In genomic region chr14:51738754-51739153, GRCh38 we compare ENCODE assay signal across 11 cellular contexts.
DNase-seq lines count a peak whose midpoint lies in the region; ATAC-seq and TF ChIP-seq lines count a peak whose summit lies in the region.
"Had no signal": no experiment of that assay in that cellular context is flagged by ENCODE, and none has a peak within 500 bp of the region (broad histone marks: within the 10 kb centered on the region; RNA-seq: fewer than 3 reads in every experiment).

No MANE protein-coding gene starts in this region.

- H3F3A ChIP-seq in PC-9 (ENCODE audit: insufficient read depth, low read depth), result no peaks in the 10 kb centered on the region

- H4K20me1 ChIP-seq in PC-9 (ENCODE audit: insufficient read depth), result no peaks in the 10 kb centered on the region

- H3K4me1 Mint-ChIP-seq in WTC11, result peaks cover 5% of the 10 kb centered on the region
- H3K4me1 Mint-ChIP-seq: activated B cell treated with CpG ODN at 0.5 μM for 24 hours had no signal

- intact Hi-C loops in PC-9 (cut with micrococcal nuclease; ENCODE audit: unreplicated experiment), result no loop called here
- intact Hi-C loops in esophagus muscularis mucosa (cut with DNase I), result no loop called here

- H3K4me1 ChIP-seq in PC-9 (replicated peaks; ENCODE audit: insufficient read depth) (no peaks in the 10 kb centered on the region), esophagus muscularis mucosa (no peaks in the 10 kb centered on the region)

- no peaks in the 10 kb centered on the region for H3K9me2 ChIP-seq in PC-9 (ENCODE audit: insufficient read depth)

- no peaks in the 10 kb centered on the region for H3K79me2 ChIP-seq in PC-9 (ENCODE audit: low read depth)

- H3K9me3 Mint-ChIP-seq in WTC11, result no peaks in the 10 kb centered on the region
- H3K9me3 Mint-ChIP-seq: activated B cell treated with CpG ODN at 0.5 μM for 24 hours; natural killer cell treated with Interleukin-12 subunit alpha and Interleukin-12 subunit beta and Interleukin-15 and Interleukin-18, amount 100 ng/mL, for 72 hours had no signal

- H3K4me2 ChIP-seq in PC-9, result no peak overlapping the region

- H3K27me3 Mint-ChIP-seq in WTC11 (ENCODE audit: low read depth), result no peaks in the 10 kb centered on the region

- H3K27me3 ChIP-seq in PC-9 (ENCODE audit: insufficient read depth, low read depth) (no peaks in the 10 kb centered on the region), esophagus muscularis mucosa (no peaks in the 10 kb centered on the region)

- TF ChIP-seq CTCF in WTC11 (IDR thresholded peaks at IDR 0.05) (no peak), PC-9 (conservative IDR thresholded peaks at IDR 0.05) (no peak), esophagus muscularis mucosa (IDR thresholded peaks at IDR 0.05) (no peak)

- CTCF ChIA-PET in WTC11 (lab: Charles Lee), result interaction anchor here (1.6 kb wide), 1 partner anchor 154 kb away, joined by 4 read pairs; no protein-coding TSS in a partner anchor
- CTCF ChIA-PET in PC-9 (lab: Charles Lee), result no interaction called here

- H3K9me3 ChIP-seq in PC-9 (ENCODE audit: insufficient read depth, low read depth), result no peaks in the 10 kb centered on the region
- no peaks in the 10 kb centered on the region for H3K9me3 ChIP-seq in esophagus muscularis mucosa

- no peak overlapping the region for H3K4me3 ChIP-seq in PC-9
- no peak overlapping the region for H3K4me3 ChIP-seq in esophagus muscularis mucosa

- no peak for TF ChIP-seq POLR2A in esophagus muscularis mucosa (IDR thresholded peaks at IDR 0.05; ENCODE audit: low read depth)

- H3K27ac ChIP-seq in PC-9 (no peak overlapping the region), esophagus muscularis mucosa (replicated peaks in 1 of 4) (no peak overlapping the region)

- DNase-seq in DMS 273 treated with DMSO at 0.1 percent for 48 hours (lab: John Stamatoyannopoulos, UW) (peak; percentile 96), WTC11 (ENCODE audit: low spot score) (peak; percentile 59), PC-9 (no peak), esophagus muscularis mucosa (ENCODE audit: extremely low spot score) (no peak), NCI-H187 (lab: John Stamatoyannopoulos, UW) (no peak)
- DNase-seq: activated B cell treated with CpG ODN at 0.5 μM for 24 hours, foreskin fibroblast had no signal

- no TSS peak for BruUV-seq in PC-9 (replicated peaks; lab: Mats Ljungman, UMichigan)

- POLR2A ChIA-PET in WTC11 (lab: Charles Lee) (no interaction called here), PC-9 (lab: Charles Lee; ENCODE audit: unreplicated experiment) (no interaction called here)

- 93% methylated on average over 5 of the region's 8 CpGs for WGBS in esophagus muscularis mucosa

- H3K36me3 ChIP-seq in PC-9 (ENCODE audit: low read depth) (no peaks in the 10 kb centered on the region), esophagus muscularis mucosa (no peaks in the 10 kb centered on the region)

- H3K4me3 Mint-ChIP-seq in WTC11, result no peak overlapping the region
- H3K4me3 Mint-ChIP-seq: activated B cell treated with CpG ODN at 0.5 μM for 24 hours; natural killer cell treated with Interleukin-12 subunit alpha and Interleukin-12 subunit beta and Interleukin-15 and Interleukin-18, amount 100 ng/mL, for 72 hours had no signal

- peak; percentile 81 for ATAC-seq in GM19397 (IDR thresholded peaks at IDR 0.05; ENCODE audit: unreplicated experiment)
- peak; percentile 79 for ATAC-seq in HG03159 (IDR thresholded peaks at IDR 0.05; ENCODE audit: unreplicated experiment)
- ATAC-seq in WTC11, result peak; percentile 100
- no peak for ATAC-seq in HG03039 (IDR thresholded peaks at IDR 0.05; ENCODE audit: unreplicated experiment)

- TF ChIP-seq EP300 in esophagus muscularis mucosa (IDR thresholded peaks at IDR 0.05), result no peak

- no peak overlapping the region for H2AFZ ChIP-seq in PC-9

- H3K36me3 Mint-ChIP-seq in WTC11, result no peaks in the 10 kb centered on the region
- H3K36me3 Mint-ChIP-seq: natural killer cell treated with Interleukin-12 subunit alpha and Interleukin-12 subunit beta and Interleukin-15 and Interleukin-18, amount 100 ng/mL, for 72 hours had no signal

- H3K27ac Mint-ChIP-seq in WTC11, result no peak overlapping the region
- H3K27ac Mint-ChIP-seq: activated B cell treated with CpG ODN at 0.5 μM for 24 hours; natural killer cell treated with Interleukin-12 subunit alpha and Interleukin-12 subunit beta and Interleukin-15 and Interleukin-18, amount 100 ng/mL, for 72 hours had no signal

TF ChIP-seq in WTC11, 78 proteins besides CTCF, POLR2A, EP300 and RAD21:
- TF ChIP-seq, protein P1, sequence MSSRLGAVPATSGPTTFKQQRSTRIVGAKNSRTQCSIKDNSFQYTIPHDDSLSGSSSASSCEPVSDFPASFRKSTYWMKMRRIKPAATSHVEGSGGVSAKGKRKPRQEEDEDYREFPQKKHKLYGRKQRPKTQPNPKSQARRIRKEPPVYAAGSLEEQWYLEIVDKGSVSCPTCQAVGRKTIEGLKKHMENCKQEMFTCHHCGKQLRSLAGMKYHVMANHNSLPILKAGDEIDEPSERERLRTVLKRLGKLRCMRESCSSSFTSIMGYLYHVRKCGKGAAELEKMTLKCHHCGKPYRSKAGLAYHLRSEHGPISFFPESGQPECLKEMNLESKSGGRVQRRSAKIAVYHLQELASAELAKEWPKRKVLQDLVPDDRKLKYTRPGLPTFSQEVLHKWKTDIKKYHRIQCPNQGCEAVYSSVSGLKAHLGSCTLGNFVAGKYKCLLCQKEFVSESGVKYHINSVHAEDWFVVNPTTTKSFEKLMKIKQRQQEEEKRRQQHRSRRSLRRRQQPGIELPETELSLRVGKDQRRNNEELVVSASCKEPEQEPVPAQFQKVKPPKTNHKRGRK (CRISPR knock-in tag; IDR thresholded peaks at IDR 0.05; ENCODE audit: borderline replicate concordance), result no peak
- TF ChIP-seq FOXJ3 (CRISPR knock-in tag; IDR thresholded peaks at IDR 0.05; ENCODE audit: borderline replicate concordance) (no peak), ZNF263 (CRISPR knock-in tag; IDR thresholded peaks at IDR 0.05; ENCODE audit: low read depth) (no peak), TEAD4 (CRISPR knock-in tag; IDR thresholded peaks at IDR 0.05) (no peak), FOXP1 (CRISPR knock-in tag; IDR thresholded peaks at IDR 0.05; ENCODE audit: borderline replicate concordance) (no peak), ATF1 (CRISPR knock-in tag; IDR thresholded peaks at IDR 0.05) (no peak), SMAD3 (CRISPR knock-in tag; IDR thresholded peaks at IDR 0.05; ENCODE audit: borderline replicate concordance) (no peak)
- TF ChIP-seq, protein P2, sequence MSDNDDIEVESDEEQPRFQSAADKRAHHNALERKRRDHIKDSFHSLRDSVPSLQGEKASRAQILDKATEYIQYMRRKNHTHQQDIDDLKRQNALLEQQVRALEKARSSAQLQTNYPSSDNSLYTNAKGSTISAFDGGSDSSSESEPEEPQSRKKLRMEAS (CRISPR knock-in tag; IDR thresholded peaks at IDR 0.05), result no peak
- TF ChIP-seq, protein P3, sequence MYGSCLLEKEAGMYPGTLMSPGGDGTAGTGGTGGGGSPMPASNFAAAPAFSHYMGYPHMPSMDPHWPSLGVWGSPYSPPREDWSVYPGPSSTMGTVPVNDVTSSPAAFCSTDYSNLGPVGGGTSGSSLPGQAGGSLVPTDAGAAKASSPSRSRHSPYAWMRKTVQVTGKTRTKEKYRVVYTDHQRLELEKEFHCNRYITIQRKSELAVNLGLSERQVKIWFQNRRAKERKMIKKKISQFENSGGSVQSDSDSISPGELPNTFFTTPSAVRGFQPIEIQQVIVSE (CRISPR knock-in tag; IDR thresholded peaks at IDR 0.05; ENCODE audit: borderline replicate concordance), result no peak
- TF ChIP-seq, protein P4, sequence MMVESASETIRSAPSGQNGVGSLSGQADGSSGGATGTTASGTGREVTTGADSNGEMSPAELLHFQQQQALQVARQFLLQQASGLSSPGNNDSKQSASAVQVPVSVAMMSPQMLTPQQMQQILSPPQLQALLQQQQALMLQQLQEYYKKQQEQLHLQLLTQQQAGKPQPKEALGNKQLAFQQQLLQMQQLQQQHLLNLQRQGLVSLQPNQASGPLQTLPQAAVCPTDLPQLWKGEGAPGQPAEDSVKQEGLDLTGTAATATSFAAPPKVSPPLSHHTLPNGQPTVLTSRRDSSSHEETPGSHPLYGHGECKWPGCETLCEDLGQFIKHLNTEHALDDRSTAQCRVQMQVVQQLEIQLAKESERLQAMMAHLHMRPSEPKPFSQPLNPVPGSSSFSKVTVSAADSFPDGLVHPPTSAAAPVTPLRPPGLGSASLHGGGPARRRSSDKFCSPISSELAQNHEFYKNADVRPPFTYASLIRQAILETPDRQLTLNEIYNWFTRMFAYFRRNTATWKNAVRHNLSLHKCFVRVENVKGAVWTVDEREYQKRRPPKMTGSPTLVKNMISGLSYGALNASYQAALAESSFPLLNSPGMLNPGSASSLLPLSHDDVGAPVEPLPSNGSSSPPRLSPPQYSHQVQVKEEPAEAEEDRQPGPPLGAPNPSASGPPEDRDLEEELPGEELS (CRISPR knock-in tag; IDR thresholded peaks at IDR 0.05), result no peak

Comparison
In these comparisons a context has a peak if more than half of its experiments do, and no peak if none do; other contexts are left out.
1. DNase-seq: peak in DMS 273 treated with DMSO at 0.1 percent for 48 hours (single experiment) and WTC11 (single experiment); none in PC-9 (0 of 2), esophagus muscularis mucosa (single experiment) and NCI-H187 (0 of 2).